8 cellular contexts compared by ENCODE assay signal in the genomic region with DNA sequence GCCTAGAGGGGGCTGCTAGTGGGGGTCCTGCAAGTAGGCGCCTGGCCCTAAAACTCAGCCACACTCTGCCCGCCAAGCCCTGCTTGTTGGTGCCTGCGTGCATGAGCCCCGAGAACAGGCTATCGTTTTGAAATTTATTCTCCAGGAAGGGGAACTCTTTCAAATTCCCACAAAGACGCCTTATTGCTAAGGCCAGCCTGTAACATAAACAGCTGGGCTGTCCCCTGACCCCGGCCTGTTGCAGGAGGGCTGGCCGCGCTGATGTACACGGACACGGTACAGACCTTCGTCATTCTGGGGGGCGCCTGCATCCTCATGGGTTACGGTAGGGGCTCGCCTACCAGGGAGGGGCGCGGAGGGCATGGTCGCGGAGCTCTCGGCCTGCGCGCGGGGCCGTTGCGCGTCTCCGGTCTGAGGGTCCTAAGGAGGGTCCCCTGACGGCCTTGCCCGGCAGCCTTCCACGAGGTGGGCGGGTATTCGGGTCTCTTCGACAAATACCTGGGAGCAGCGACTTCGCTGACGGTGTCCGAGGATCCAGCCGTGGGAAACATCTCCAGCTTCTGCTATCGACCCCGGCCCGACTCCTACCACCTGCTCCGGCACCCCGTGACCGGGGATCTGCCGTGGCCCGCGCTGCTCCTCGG. TPM values are rescaled to one million over a fixed set of nuclear protein-coding genes. Genes with fewer than 3 reads are reported as not detected.
DNase-seq lines count a peak whose midpoint lies in the region; ATAC-seq, FAIRE-seq and TF ChIP-seq lines count a peak whose summit lies in the region.

No MANE protein-coding gene starts in this region.

- H3K4me3 Mint-ChIP-seq in neural progenitor cell, result peak overlapping the region; percentile 82

- peak; percentile 21 for FAIRE-seq in endothelial cell of umbilical vein (lab: Jason Lieb, UNC)

- no peak for ATAC-seq in body of pancreas

- no peaks in the 10 kb centered on the region for H3K9me1 ChIP-seq in endothelial cell of umbilical vein (replicated peaks; ENCODE audit: control insufficient read depth, extremely low read depth, insufficient read depth, low read length)

- H3K4me1 Mint-ChIP-seq in neural progenitor cell, result no peaks in the 10 kb centered on the region

- no peak for DNase-seq in Jurkat, Clone E6-1 (ENCODE audit: low read depth, low spot score)
- DNase-seq in endothelial cell of umbilical vein (ENCODE audit: low read depth, low spot score) (no peak), neural progenitor cell (ENCODE audit: low spot score) (peak; percentile 23), NCI-H1930 (lab: John Stamatoyannopoulos, UW) (no peak), islet precursor cell (no peak), body of pancreas (no peak), foreskin melanocyte (no peak)

- dilution Hi-C loops in endothelial cell of umbilical vein (cut with MboI; ENCODE audit: extremely low pct_ligation_motif_present, low sequenced_read_pairs), result no loop called here

- peaks cover 41% of the 10 kb centered on the region for H3K27me3 Mint-ChIP-seq in neural progenitor cell (ENCODE audit: insufficient read depth, low read depth)

- BruUV-seq in endothelial cell of umbilical vein (replicated peaks; lab: Mats Ljungman, UMichigan), result no TSS peak

- TF ChIP-seq CTCF in C4-2B (conservative IDR thresholded peaks at IDR 0.05) (no peak), endothelial cell of umbilical vein (IDR thresholded peaks at IDR 0.05; ENCODE audit: extremely low read depth in 1 of 2, insufficient read depth in 1 of 2, low read depth in 1 of 2, low read length in 2 of 2) (no peak), neural progenitor cell (IDR thresholded peaks at IDR 0.05) (no peak), body of pancreas (IDR thresholded peaks at IDR 0.05) (no peak)

- POLR2A ChIA-PET in endothelial cell of umbilical vein (lab: Charles Lee), result interaction anchor here (1.3 kb wide), 1 partner anchor 9 kb away, joined by 3 read pairs; no protein-coding TSS in a partner anchor

- peaks cover 3% of the 10 kb centered on the region for H3K9me3 Mint-ChIP-seq in neural progenitor cell

- CTCF ChIA-PET in endothelial cell of umbilical vein (lab: Charles Lee), result interaction anchor here (1.0 to 1.2 kb wide), 2 partner anchors 12 to 14 kb away, joined by 3 read pairs; no protein-coding TSS in a partner anchor

- H3K9me3 ChIP-seq in endothelial cell of umbilical vein (replicated peaks; ENCODE audit: control insufficient read depth, insufficient read depth, low read length) (no peaks in the 10 kb centered on the region), neural progenitor cell (ENCODE audit: low read depth) (no peaks in the 10 kb centered on the region), body of pancreas (no peaks in the 10 kb centered on the region)

- H3K27ac ChIP-seq in C4-2B (peak overlapping the region; percentile 10; the same call in 1 of the 2 replicates), endothelial cell of umbilical vein (ENCODE audit: insufficient read depth, low read depth, low read length) (no peak overlapping the region), neural progenitor cell (no peak overlapping the region), body of pancreas (peak overlapping the region in 1 of 4 donors; percentile 34)

- H3K27ac Mint-ChIP-seq in neural progenitor cell, result no peak overlapping the region

- peak overlapping the region; percentile 66 for H2AFZ ChIP-seq in endothelial cell of umbilical vein (ENCODE audit: low read depth, low read length)
- H2AFZ ChIP-seq in neural progenitor cell (replicated peaks), result peak overlapping the region; percentile 48

- H4K20me1 ChIP-seq in endothelial cell of umbilical vein (replicated peaks; ENCODE audit: control insufficient read depth, extremely low read depth, insufficient read depth, low read length) (no peaks in the 10 kb centered on the region), neural progenitor cell (ENCODE audit: low read depth) (peaks cover 25% of the 10 kb centered on the region)

- peak overlapping the region; percentile 48 for H3K4me3 ChIP-seq in Jurkat, Clone E6-1 (ENCODE audit: low read length)
- peak overlapping the region in 1 of 3 experiments; percentile 35 for H3K4me3 ChIP-seq in endothelial cell of umbilical vein (replicated peaks in 1 of 3; ENCODE audit: insufficient read depth in 1 of 3, low read depth in 1 of 3, low read length in 3 of 3)
- peak overlapping the region; percentile 56 for H3K4me3 ChIP-seq in neural progenitor cell
- H3K4me3 ChIP-seq in body of pancreas, result peak overlapping the region in 1 of 2 donors; percentile 58

- H3K79me2 ChIP-seq in endothelial cell of umbilical vein (ENCODE audit: control insufficient read depth, insufficient read depth, low read length) (no peaks in the 10 kb centered on the region), neural progenitor cell (ENCODE audit: low read depth) (no peaks in the 10 kb centered on the region)

- WGBS in body of pancreas, 2 donors, result 9 to 38% methylated on average over 6 to 48 of the region's 48 CpGs

- H3K4me1 ChIP-seq in endothelial cell of umbilical vein (ENCODE audit: control insufficient read depth, extremely low read depth, insufficient read depth, low read length) (peaks cover 11% of the 10 kb centered on the region), neural progenitor cell (peaks cover 5% of the 10 kb centered on the region), body of pancreas (peaks cover 28% of the 10 kb centered on the region)

- TF ChIP-seq POLR2A in endothelial cell of umbilical vein (IDR thresholded peaks at IDR 0.05; ENCODE audit: low read depth, low read length) (no peak), body of pancreas (IDR thresholded peaks at IDR 0.05) (no peak)

- intact Hi-C loops in endothelial cell of umbilical vein (cut with micrococcal nuclease) (no loop called here), body of pancreas (cut with DNase I) (no loop called here)

- no peaks in the 10 kb centered on the region for H3F3A ChIP-seq in neural progenitor cell (ENCODE audit: low read depth)

- H3K36me3 Mint-ChIP-seq in neural progenitor cell, result peaks cover 9% of the 10 kb centered on the region

- H3K36me3 ChIP-seq in endothelial cell of umbilical vein (ENCODE audit: control insufficient read depth in 2 of 2, extremely low read depth in 1 of 2, insufficient read depth in 2 of 2, low read length in 2 of 2), result peaks cover 0 to under 1% of the 10 kb centered on the region in 2 experiments
- no peaks in the 10 kb centered on the region for H3K36me3 ChIP-seq in neural progenitor cell
- H3K36me3 ChIP-seq in body of pancreas (replicated peaks in 1 of 2; ENCODE audit: insufficient read depth in 1 of 2, low read depth in 2 of 2), result no peaks in the 10 kb centered on the region

- H3K27me3 ChIP-seq in endothelial cell of umbilical vein (ENCODE audit: control insufficient read depth in 2 of 2, insufficient read depth in 2 of 2, low read length in 2 of 2) (peaks cover 3 to 24% of the 10 kb centered on the region in 2 experiments), neural progenitor cell (peaks cover 77% of the 10 kb centered on the region), body of pancreas (no peaks in the 10 kb centered on the region)

- H3K4me2 ChIP-seq in endothelial cell of umbilical vein (ENCODE audit: insufficient read depth, low read length) (peak overlapping the region; percentile 20), neural progenitor cell (peak overlapping the region; percentile 87)

- H3K9ac ChIP-seq in endothelial cell of umbilical vein (replicated peaks; ENCODE audit: extremely low read depth, insufficient read depth, low read length) (no peak overlapping the region), neural progenitor cell (no peak overlapping the region)

RNA-seq across cellular contexts. Expression of gene SLC5A2, which starts 4.3 kb away (rescaled TPM):
- polyA plus RNA-seq in Jurkat, Clone E6-1 (2012; ENCODE audit: insufficient read depth, insufficient read length), result 40.0 TPM
- not detected in 2 replicates for total RNA-seq in endothelial cell of umbilical vein
- 0.03 TPM in 1 of 2 replicates, not detected in the other for polyA plus RNA-seq in endothelial cell of umbilical vein
- not detected in 2 replicates for polyA plus RNA-seq in endothelial cell of umbilical vein (2011; cell fraction: cytosol; rRNA removed)
- 0.04 TPM in 1 of 2 replicates, not detected in the other for polyA plus RNA-seq in endothelial cell of umbilical vein (2011; cell fraction: nucleus; rRNA removed)
- 0.23 and 5.9 TPM in 2 replicates for polyA plus RNA-seq in endothelial cell of umbilical vein (2012)
- 0.27 TPM in 1 of 2 replicates, not detected in the other for polyA minus RNA-seq in endothelial cell of umbilical vein
- not detected for polyA minus RNA-seq in endothelial cell of umbilical vein (2011; cell fraction: cytosol; rRNA and poly(A)+ RNA removed)
- polyA minus RNA-seq in endothelial cell of umbilical vein (2011; cell fraction: nucleus; rRNA and poly(A)+ RNA removed), result not detected in 2 replicates
- not detected in 2 replicates for total RNA-seq in neural progenitor cell (ENCODE audit: low replicate concordance)
- under 1 TPM in 1 of 2 donors, not detected in 1; 0.26 TPM for total RNA-seq in body of pancreas

RNA-seq across cellular contexts. Expression of gene TGFB1I1, which starts 15.2 kb away (rescaled TPM):
- not detected for polyA plus RNA-seq in Jurkat, Clone E6-1 (2012; ENCODE audit: insufficient read depth, insufficient read length)
- total RNA-seq in endothelial cell of umbilical vein, result 115 and 123 TPM in 2 replicates
- polyA plus RNA-seq in endothelial cell of umbilical vein, result 73.3 and 73.7 TPM in 2 replicates
- 75.0 and 81.6 TPM in 2 replicates for polyA plus RNA-seq in endothelial cell of umbilical vein (2011; cell fraction: cytosol; rRNA removed)
- 141 and 151 TPM in 2 replicates for polyA plus RNA-seq in endothelial cell of umbilical vein (2011; cell fraction: nucleus; rRNA removed)
- 72.1 and 74.0 TPM in 2 replicates for polyA plus RNA-seq in endothelial cell of umbilical vein (2012)
- 27.0 and 31.3 TPM in 2 replicates for polyA minus RNA-seq in endothelial cell of umbilical vein
- polyA minus RNA-seq in endothelial cell of umbilical vein (2011; cell fraction: cytosol; rRNA and poly(A)+ RNA removed), result 14.0 TPM
- 36.3 and 39.4 TPM in 2 replicates for polyA minus RNA-seq in endothelial cell of umbilical vein (2011; cell fraction: nucleus; rRNA and poly(A)+ RNA removed)
- total RNA-seq in neural progenitor cell (ENCODE audit: low replicate concordance), result 0.09 TPM in 1 of 2 replicates, not detected in the other
- 10 to 100 TPM in 1 of 2 donors, 1 to 10 TPM in 1; 8.6 to 16.6 TPM for total RNA-seq in body of pancreas

RNA-seq across cellular contexts. Expression of gene RUSF1, which starts 21.0 kb away (rescaled TPM):
- 106 TPM for polyA plus RNA-seq in Jurkat, Clone E6-1 (2012; ENCODE audit: insufficient read depth, insufficient read length)
- 36.4 and 36.8 TPM in 2 replicates for total RNA-seq in endothelial cell of umbilical vein
- polyA plus RNA-seq in endothelial cell of umbilical vein, result 40.1 and 40.3 TPM in 2 replicates
- polyA plus RNA-seq in endothelial cell of umbilical vein (2011; cell fraction: cytosol; rRNA removed), result 18.2 and 23.8 TPM in 2 replicates
- polyA plus RNA-seq in endothelial cell of umbilical vein (2011; cell fraction: nucleus; rRNA removed), result 93.9 and 115 TPM in 2 replicates
- polyA plus RNA-seq in endothelial cell of umbilical vein (2012), result 29.6 and 38.6 TPM in 2 replicates
- polyA minus RNA-seq in endothelial cell of umbilical vein, result 39.5 and 62.9 TPM in 2 replicates
- 20.0 TPM for polyA minus RNA-seq in endothelial cell of umbilical vein (2011; cell fraction: cytosol; rRNA and poly(A)+ RNA removed)
- 30.4 and 36.4 TPM in 2 replicates for polyA minus RNA-seq in endothelial cell of umbilical vein (2011; cell fraction: nucleus; rRNA and poly(A)+ RNA removed)
- total RNA-seq in neural progenitor cell (ENCODE audit: low replicate concordance), result 11.5 and 54.9 TPM in 2 replicates
- 10 to 100 TPM; 72.9 to 77.5 TPM for total RNA-seq in body of pancreas

RNA-seq across cellular contexts. Expression of gene ARMC5, which starts 27.9 kb away (rescaled TPM):
- 8.5 TPM for polyA plus RNA-seq in Jurkat, Clone E6-1 (2012; ENCODE audit: insufficient read depth, insufficient read length)
- 17.3 and 17.9 TPM in 2 replicates for total RNA-seq in endothelial cell of umbilical vein
- 17.3 and 18.8 TPM in 2 replicates for polyA plus RNA-seq in endothelial cell of umbilical vein
- 6.8 and 11.3 TPM in 2 replicates for polyA plus RNA-seq in endothelial cell of umbilical vein (2011; cell fraction: cytosol; rRNA removed)
- 26.1 and 28.4 TPM in 2 replicates for polyA plus RNA-seq in endothelial cell of umbilical vein (2011; cell fraction: nucleus; rRNA removed)
- 8.8 and 10.3 TPM in 2 replicates for polyA plus RNA-seq in endothelial cell of umbilical vein (2012)
- 9.6 and 13.0 TPM in 2 replicates for polyA minus RNA-seq in endothelial cell of umbilical vein
- polyA minus RNA-seq in endothelial cell of umbilical vein (2011; cell fraction: cytosol; rRNA and poly(A)+ RNA removed), result 7.6 TPM
- polyA minus RNA-seq in endothelial cell of umbilical vein (2011; cell fraction: nucleus; rRNA and poly(A)+ RNA removed), result 9.5 and 15.0 TPM in 2 replicates
- total RNA-seq in neural progenitor cell (ENCODE audit: low replicate concordance), result 5.4 and 7.6 TPM in 2 replicates
- total RNA-seq in body of pancreas, result 10 to 100 TPM in 1 of 2 donors, 1 to 10 TPM in 1; 4.2 to 13.2 TPM

RNA-seq across cellular contexts. Expression of gene AHSP, which starts 40.5 kb away (rescaled TPM):
- 1.7 TPM for polyA plus RNA-seq in Jurkat, Clone E6-1 (2012; ENCODE audit: insufficient read depth, insufficient read length)
- total RNA-seq in endothelial cell of umbilical vein (not detected in 2 replicates), neural progenitor cell (ENCODE audit: low replicate concordance) (not detected in 2 replicates), body of pancreas (not detected)
- not detected in 2 replicates for polyA plus RNA-seq in endothelial cell of umbilical vein
- not detected in 2 replicates for polyA plus RNA-seq in endothelial cell of umbilical vein (2011; cell fraction: cytosol; rRNA removed)
- polyA plus RNA-seq in endothelial cell of umbilical vein (2011; cell fraction: nucleus; rRNA removed), result not detected in 2 replicates
- polyA plus RNA-seq in endothelial cell of umbilical vein (2012), result not detected in 2 replicates
- not detected in 2 replicates for polyA minus RNA-seq in endothelial cell of umbilical vein
- not detected for polyA minus RNA-seq in endothelial cell of umbilical vein (2011; cell fraction: cytosol; rRNA and poly(A)+ RNA removed)
- not detected in 2 replicates for polyA minus RNA-seq in endothelial cell of umbilical vein (2011; cell fraction: nucleus; rRNA and poly(A)+ RNA removed)
